ENCODE assay signal across 29 cellular contexts in genomic region chr4:17911608-17912007, GRCh38.
"Had no signal": no experiment of that assay in that cellular context is flagged by ENCODE, and none has a peak within 500 bp of the region (broad histone marks: within the 10 kb centered on the region; RNA-seq: fewer than 3 reads in every experiment).

No MANE protein-coding gene starts in this region.

- H3K4me3 ChIP-seq: PC-9, SJSA1 had no signal

- FAIRE-seq: RCC 7860 had no signal

- H3K27ac ChIP-seq: KMS-11, PC-9, RWPE1, SJSA1 had no signal

- H3K27me3 ChIP-seq: SJSA1 had no signal

- H3K4me1 ChIP-seq: SJSA1 had no signal

- H3K9me3 ChIP-seq: SJSA1, SK-N-SH had no signal

- ATAC-seq: Panc1, Right ventricle myocardium inferior had no signal

- DNase-seq: Karpas-422, KBM-7, MM.1S, MV-4-11, NCI-H1092, NCI-H1105, NCI-H1417 treated with DMSO at 0.1 percent for 48 hours, NCI-H1436 treated with DMSO at 0.1 percent for 48 hours, NCI-H1694 treated with DMSO at 0.1 percent for 48 hours, NCI-H187 treated with DMSO at 0.1 percent for 48 hours, NCI-H2081, NCI-H2171 treated with DMSO at 0.1 percent for 48 hours, NCI-H2227 treated with DMSO at 0.1 percent for 48 hours, NCI-H345, NCI-H446, NCI-H510A treated with DMSO at 0.1 percent for 48 hours, NCI-H524 treated with DMSO at 0.1 percent for 48 hours, NCI-H526 treated with DMSO at 0.1 percent for 48 hours, NCI-H774, PC-9, SHP77 treated with DMSO at 0.1 percent for 48 hours, SK-N-SH, SW 1271 had no signal
